In genomic region chr4:83484500-83485431, GRCh38 we compare ENCODE assay signal across 8 cellular contexts. TPM values are rescaled to one million over a fixed set of nuclear protein-coding genes. Genes with fewer than 3 reads are reported as not detected.
DNase-seq lines count a peak whose midpoint lies in the region; ATAC-seq and TF ChIP-seq lines count a peak whose summit lies in the region.

ABRAXAS1 (minus strand) TSS chr4:83485100; CDS start chr4:83485072, 28 bp downstream.

- H3K36me3 ChIP-seq in right lobe of liver = no peaks in the 10 kb centered on the region

- no peaks in the 10 kb centered on the region for H3K27me3 ChIP-seq in right lobe of liver

- H3K4me1 ChIP-seq in right lobe of liver = peaks cover 0 to 17% (median 2%) of the 10 kb centered on the region in 4 donors

- TF ChIP-seq POLR2A in right lobe of liver (IDR thresholded peaks at IDR 0.05) = peak; percentile 80

- H3K4me3 Mint-ChIP-seq in CD14-positive monocyte = peak within 1 kb of the TSS; percentile 100

- peak within 1 kb of the TSS; percentile 82 to 95 (median 94) for H3K27ac Mint-ChIP-seq in CD14-positive monocyte

- TF ChIP-seq CTCF in CD14-positive monocyte (IDR thresholded peaks at IDR 0.05) = no peak
- no peak for TF ChIP-seq CTCF in right lobe of liver (IDR thresholded peaks at IDR 0.05)

- peaks cover 15% of the 10 kb centered on the region for H3K4me1 Mint-ChIP-seq in CD14-positive monocyte

- no peaks in the 10 kb centered on the region for H3K9me3 ChIP-seq in right lobe of liver

- DNase-seq in CD14-positive monocyte (ENCODE audit: low spot score) (peak; percentile 76), NCI-H748 treated with DMSO at 0.1 percent for 48 hours (lab: John Stamatoyannopoulos, UW) (peak; percentile 77), dermis microvascular lymphatic vessel endothelial cell (ENCODE audit: low read depth in 2 of 2) (peak; percentile 66 to 94), right lobe of liver (peak; percentile 94 to 95 (median 95))
- DNase-seq in activated CD4-positive, alpha-beta T cell treated with anti-CD3 and anti-CD28 coated beads, Interleukin-2, amount 50 U/mL, for 4 hours = peak; percentile 89 to 90
- DNase-seq in stimulated activated CD4-positive, alpha-beta T cell treated with anti-CD3 and anti-CD28 coated beads, Interleukin-4, amount 100 ng/mL, for 24 hours = peak; percentile 93

- under 1% methylated on average over 48 of the region's 93 CpGs for WGBS in right lobe of liver (ENCODE audit: insufficient coverage, low coverage, low lambda C conversion rate, missing lambda C conversion rate)

- H3K4me3 ChIP-seq in right lobe of liver = peak within 1 kb of the TSS; percentile 75 to 86 (median 82)

- no peaks in the 10 kb centered on the region for H3K9me3 Mint-ChIP-seq in CD14-positive monocyte

- H3K27ac ChIP-seq in right lobe of liver = peak within 1 kb of the TSS; percentile 59 to 74 (median 65)

- H3K27me3 Mint-ChIP-seq in CD14-positive monocyte (ENCODE audit: low read depth in 3 of 3) = no peaks in the 10 kb centered on the region

- peaks cover 2 to 8% of the 10 kb centered on the region in 2 donors for H3K36me3 Mint-ChIP-seq in CD14-positive monocyte

- intact Hi-C loops in CD14-positive monocyte (cut with micrococcal nuclease) = no loop called here
- intact Hi-C loops in right lobe of liver (cut with DNase I) = no loop called here

- peak; percentile 96 for ATAC-seq in GM19397 (IDR thresholded peaks at IDR 0.05; ENCODE audit: unreplicated experiment)
- ATAC-seq in HG03565 (IDR thresholded peaks at IDR 0.05; ENCODE audit: unreplicated experiment) = peak; percentile 95
- ATAC-seq in right lobe of liver = peak; percentile 99 to 100 (median 99)

RNA-seq across cellular contexts. Expression of gene ABRAXAS1, which starts in this region (rescaled TPM):
- polyA plus RNA-seq in CD14-positive monocyte = 10 to 100 TPM in 1 of 2 donors, 1 to 10 TPM in 1; 6.8 to 10.8 TPM
- total RNA-seq in dermis microvascular lymphatic vessel endothelial cell (15.5 and 16.6 TPM in 2 replicates), right lobe of liver (1 to 10 TPM; 1.6 to 3.3 (median 2.6) TPM)

Comparison
In these comparisons a context has a peak if more than half of its experiments do, and no peak if none do; other contexts are left out.
1. Peak in every context shown above with its lines: DNase-seq, ATAC-seq, H3K4me3 ChIP-seq and H3K27ac ChIP-seq.